Comparison of ENCODE assay signal across 8 cellular contexts in genomic region chr14:73460691-73461127, GRCh38. TPM values are rescaled to one million over a fixed set of nuclear protein-coding genes. Genes with fewer than 3 reads are reported as not detected.
A peak's percentile ranks its signal among the peaks of the same experiment; 100 is the strongest.
DNase-seq lines count a peak whose midpoint lies in the region; ATAC-seq and TF ChIP-seq lines count a peak whose summit lies in the region.

No MANE protein-coding gene starts in this region.

- DNase-seq in GM03348 (ENCODE audit: low spot score) (peak; percentile 43), NCI-H1694 treated with DMSO at 0.1 percent for 48 hours (lab: John Stamatoyannopoulos, UW) (peak; percentile 75), mammary epithelial cell (peak; percentile 55), myocyte (ENCODE audit: low read depth) (peak; percentile 52), GF-D8 (lab: John Stamatoyannopoulos, UW) (no peak)

- intact Hi-C loops in mammary epithelial cell (cut with micrococcal nuclease) = no loop called here

- H3K36me3 ChIP-seq in mammary epithelial cell (ENCODE audit: insufficient read depth, low read length) = no peaks in the 10 kb centered on the region

- no peaks in the 10 kb centered on the region for H3K9me3 ChIP-seq in mammary epithelial cell (replicated peaks; ENCODE audit: insufficient read depth, low read length)

- TF ChIP-seq CTCF in mammary epithelial cell (conservative IDR thresholded peaks at IDR 0.05 in 1 of 2, IDR thresholded peaks at IDR 0.05 in 1 of 2; ENCODE audit: extremely low read depth in 1 of 2, insufficient read depth in 1 of 2, low read depth in 1 of 2, low read length in 2 of 2) = no peak

- peaks cover 27% of the 10 kb centered on the region for H3K79me2 ChIP-seq in mammary epithelial cell (ENCODE audit: insufficient read depth, low read length)

- ATAC-seq in GM18511 (IDR thresholded peaks at IDR 0.05; ENCODE audit: unreplicated experiment) (no peak), HG03520 (IDR thresholded peaks at IDR 0.05; ENCODE audit: unreplicated experiment) (no peak), HG03457 (IDR thresholded peaks at IDR 0.05; ENCODE audit: unreplicated experiment) (no peak)

- no peak overlapping the region for H3K9ac ChIP-seq in mammary epithelial cell (ENCODE audit: insufficient read depth, low read length)

- no TSS peak for BruUV-seq in mammary epithelial cell (replicated peaks; lab: Mats Ljungman, UMichigan)

- 55% methylated on average over 2 of the region's 2 CpGs for WGBS in mammary epithelial cell (ENCODE audit: low coverage, missing lambda C conversion rate)

- CTCF ChIA-PET in mammary epithelial cell (lab: Charles Lee; ENCODE audit: low non-redundant PET) = no interaction called here

- no peaks in the 10 kb centered on the region for H3K27me3 ChIP-seq in mammary epithelial cell (ENCODE audit: insufficient read depth, low read length)

- peaks cover 55% of the 10 kb centered on the region for H3K4me1 ChIP-seq in mammary epithelial cell (ENCODE audit: insufficient read depth, low read length)

- dilution Hi-C loops in mammary epithelial cell (cut with HindIII; ENCODE audit: low sequenced_read_pairs) = loop anchor here (25.0 kb wide), 1 partner anchor 173 kb away; no protein-coding TSS in a partner anchor

- no peak overlapping the region for H3K4me3 ChIP-seq in mammary epithelial cell (replicated peaks in 1 of 3; ENCODE audit: insufficient read depth in 1 of 3, low read depth in 2 of 3, low read length in 3 of 3)

- in situ Hi-C loops in mammary epithelial cell (cut with MboI; ENCODE audit: low sequenced_read_pairs in 2 of 2) = no loop called here

- no peak overlapping the region for H3K4me2 ChIP-seq in mammary epithelial cell (ENCODE audit: insufficient read depth, low read depth, low read length)

- H4K20me1 ChIP-seq in mammary epithelial cell (ENCODE audit: insufficient read depth, low read length) = no peaks in the 10 kb centered on the region

- no peak overlapping the region for H2AFZ ChIP-seq in mammary epithelial cell (ENCODE audit: low read depth, low read length)

- no peak overlapping the region for H3K27ac ChIP-seq in mammary epithelial cell (ENCODE audit: insufficient read depth, low read depth, low read length)

RNA-seq across cellular contexts. Expression of gene NUMB, which starts 2.4 kb away (rescaled TPM):
- total RNA-seq in mammary epithelial cell = 100 to 1,000 TPM in 1 of 2 donors, 10 to 100 TPM in 1; 57.2 to 104 TPM
- 89.1 TPM for polyA plus RNA-seq in mammary epithelial cell
- 125 TPM for polyA minus RNA-seq in mammary epithelial cell
- total RNA-seq in myocyte = 13.5 and 17.2 TPM in 2 replicates
- 32.4 TPM for polyA plus RNA-seq in myocyte (2012)

RNA-seq across cellular contexts. Expression of gene RIOX1, which starts 30.0 kb away (rescaled TPM):
- total RNA-seq in mammary epithelial cell (10 to 100 TPM; 14.8 to 26.3 TPM), myocyte (12.1 and 17.1 TPM in 2 replicates)
- 15.8 TPM for polyA plus RNA-seq in mammary epithelial cell
- polyA minus RNA-seq in mammary epithelial cell = 12.0 TPM
- 9.2 TPM for polyA plus RNA-seq in myocyte (2012)
